1 cellular context compared by ENCODE assay signal in genomic region chr7:42926204-42926603, GRCh38.
TF ChIP-seq lines count a peak whose summit lies in the region.

No MANE protein-coding gene starts in this region.

TF ChIP-seq in GM12878, 131 proteins besides CTCF, POLR2A, EP300 and RAD21:
- no peak for TF ChIP-seq RAD51 (IDR thresholded peaks at IDR 0.05)
- 0 out of 4 replicates have a peak, but pooled peaks of 1 of the 2 experiments have one; percentile 17 for TF ChIP-seq IKZF2 (IDR thresholded peaks at IDR 0.05)
- no peak for TF ChIP-seq BACH1 (IDR thresholded peaks at IDR 0.05; ENCODE audit: borderline replicate concordance)
- no peak for TF ChIP-seq MXI1 (IDR thresholded peaks at IDR 0.05; ENCODE audit: low read depth, low read length)
- TF ChIP-seq SIX5 (IDR thresholded peaks at IDR 0.05; ENCODE audit: low read depth, low read length, severe bottlenecking): no peak
- TF ChIP-seq, protein P1, sequence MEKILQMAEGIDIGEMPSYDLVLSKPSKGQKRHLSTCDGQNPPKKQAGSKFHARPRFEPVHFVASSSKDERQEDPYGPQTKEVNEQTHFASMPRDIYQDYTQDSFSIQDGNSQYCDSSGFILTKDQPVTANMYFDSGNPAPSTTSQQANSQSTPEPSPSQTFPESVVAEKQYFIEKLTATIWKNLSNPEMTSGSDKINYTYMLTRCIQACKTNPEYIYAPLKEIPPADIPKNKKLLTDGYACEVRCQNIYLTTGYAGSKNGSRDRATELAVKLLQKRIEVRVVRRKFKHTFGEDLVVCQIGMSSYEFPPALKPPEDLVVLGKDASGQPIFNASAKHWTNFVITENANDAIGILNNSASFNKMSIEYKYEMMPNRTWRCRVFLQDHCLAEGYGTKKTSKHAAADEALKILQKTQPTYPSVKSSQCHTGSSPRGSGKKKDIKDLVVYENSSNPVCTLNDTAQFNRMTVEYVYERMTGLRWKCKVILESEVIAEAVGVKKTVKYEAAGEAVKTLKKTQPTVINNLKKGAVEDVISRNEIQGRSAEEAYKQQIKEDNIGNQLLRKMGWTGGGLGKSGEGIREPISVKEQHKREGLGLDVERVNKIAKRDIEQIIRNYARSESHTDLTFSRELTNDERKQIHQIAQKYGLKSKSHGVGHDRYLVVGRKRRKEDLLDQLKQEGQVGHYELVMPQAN (conservative IDR thresholded peaks at IDR 0.05): no peak
- TF ChIP-seq SPI1 (IDR thresholded peaks at IDR 0.05; ENCODE audit: borderline replicate concordance, insufficient read depth, low read depth, low read length): peak; percentile 91
